8 cellular contexts compared by ENCODE assay signal in genomic region chr3:194046995-194047681, GRCh38.
DNase-seq lines count a peak whose midpoint lies in the region; ATAC-seq, FAIRE-seq and TF ChIP-seq lines count a peak whose summit lies in the region.

No MANE protein-coding gene starts in this region.

- BruUV-seq in MCF 10A (replicated peaks; lab: Mats Ljungman, UMichigan), result no TSS peak

- intact Hi-C loops in dorsolateral prefrontal cortex (cut with DNase I) (no loop called here), posterior vena cava (cut with DNase I) (no loop called here), MCF 10A (cut with micrococcal nuclease) (no loop called here)

- DNase-seq in GM12891 (ENCODE audit: insufficient read length, low spot score) (no peak), NCI-H1092 (lab: John Stamatoyannopoulos, UW) (peak; percentile 83), dorsolateral prefrontal cortex (peak in 8 of 10 donors; percentile 57 to 72 (median 68)), posterior vena cava (ENCODE audit: low spot score) (peak; percentile 86), MCF 10A (ENCODE audit: unreplicated experiment) (no peak)
- no peak for DNase-seq in CD8-positive, alpha-beta memory T cell
- DNase-seq in stimulated activated naive CD8-positive, alpha-beta T cell treated with anti-CD3 and anti-CD28 coated beads, Interleukin-15, amount 100 ng/mL, for 72 hours, result no peak

- peaks cover 11% of the 10 kb centered on the region for H3K9me3 ChIP-seq in CD8-positive, alpha-beta memory T cell (ENCODE audit: low read length)

- H3K27ac ChIP-seq in dorsolateral prefrontal cortex, result peak overlapping the region in 38 of 59 donors; percentile 4 to 76 (median 52)
- no peak overlapping the region for H3K27ac ChIP-seq in CD8-positive, alpha-beta memory T cell (ENCODE audit: low read depth, low read length)

- no peak overlapping the region for H3K27ac Mint-ChIP-seq in MCF 10A (ENCODE audit: low read depth, unreplicated experiment)
- H3K27ac Mint-ChIP-seq in CD8-positive, alpha-beta memory T cell, result no peak overlapping the region
- H3K27ac Mint-ChIP-seq in stimulated activated naive CD8-positive, alpha-beta T cell treated with anti-CD3 and anti-CD28 coated beads, Interleukin-15, amount 100 ng/mL, for 72 hours, result no peak overlapping the region

- no peaks in the 10 kb centered on the region for H3K4me1 ChIP-seq in CD8-positive, alpha-beta memory T cell (ENCODE audit: insufficient read depth, low read length)

- H3K36me3 ChIP-seq in CD8-positive, alpha-beta memory T cell (ENCODE audit: insufficient read depth, low read length), result no peaks in the 10 kb centered on the region

- POLR2A ChIA-PET in MCF 10A (lab: Yijun Ruan, JAX), result no interaction called here
- POLR2A ChIA-PET in CD8-positive, alpha-beta memory T cell (lab: Charles Lee), result interaction anchor here (0.6 kb wide), 1 partner anchor 233 kb away, joined by 7 read pairs; no protein-coding TSS in a partner anchor

- CTCF ChIA-PET in MCF 10A (lab: Yijun Ruan, JAX), result interaction anchor here (0.6 to 1.3 kb wide), 3 partner anchors 210 to 381 kb away, joined by 3 to 4 read pairs (median 4); no protein-coding TSS in a partner anchor
- CTCF ChIA-PET in CD8-positive, alpha-beta memory T cell (lab: Charles Lee), result no interaction called here

- FAIRE-seq in GM12891 (lab: Jason Lieb, UNC), result peak; percentile 74

- no peaks in the 10 kb centered on the region for H3K36me3 Mint-ChIP-seq in MCF 10A (ENCODE audit: insufficient read depth, unreplicated experiment)
- H3K36me3 Mint-ChIP-seq in CD8-positive, alpha-beta memory T cell, result peaks cover 0 to 4% (median 0%) of the 10 kb centered on the region in 3 donors

- TF ChIP-seq POLR2A in GM12891 (IDR thresholded peaks at IDR 0.05; ENCODE audit: low read depth, low read length), result no peak

- no peaks in the 10 kb centered on the region for H3K27me3 ChIP-seq in dorsolateral prefrontal cortex
- H3K27me3 ChIP-seq in CD8-positive, alpha-beta memory T cell (ENCODE audit: insufficient read depth, low read length, poor library complexity, severe bottlenecking), result no peaks in the 10 kb centered on the region

- peaks cover 12% of the 10 kb centered on the region for H3K9me3 Mint-ChIP-seq in MCF 10A (ENCODE audit: unreplicated experiment)
- H3K9me3 Mint-ChIP-seq in CD8-positive, alpha-beta memory T cell, result peaks cover 6 to 19% (median 14%) of the 10 kb centered on the region in 5 donors
- H3K9me3 Mint-ChIP-seq in stimulated activated naive CD8-positive, alpha-beta T cell treated with anti-CD3 and anti-CD28 coated beads, Interleukin-15, amount 100 ng/mL, for 72 hours, result peaks cover 12 to 14% of the 10 kb centered on the region in 2 donors

- TF ChIP-seq CTCF in dorsolateral prefrontal cortex (IDR thresholded peaks at IDR 0.05 in 54 of 56, conservative IDR thresholded peaks at IDR 0.05 in 2 of 56; ENCODE audit: low read depth in 1 of 56, partially characterized antibody in 56 of 56), result no peak
- TF ChIP-seq CTCF in MCF 10A (IDR thresholded peaks at IDR 0.05; ENCODE audit: unreplicated experiment), result no peak

- H3K4me1 Mint-ChIP-seq in MCF 10A (ENCODE audit: insufficient read depth, unreplicated experiment), result no peaks in the 10 kb centered on the region
- no peaks in the 10 kb centered on the region for H3K4me1 Mint-ChIP-seq in CD8-positive, alpha-beta memory T cell
- H3K4me1 Mint-ChIP-seq in stimulated activated naive CD8-positive, alpha-beta T cell treated with anti-CD3 and anti-CD28 coated beads, Interleukin-15, amount 100 ng/mL, for 72 hours, result no peaks in the 10 kb centered on the region

- H3K4me3 ChIP-seq in dorsolateral prefrontal cortex, result no peak overlapping the region
- no peak overlapping the region for H3K4me3 ChIP-seq in CD8-positive, alpha-beta memory T cell (ENCODE audit: low read length)

- H3K27me3 Mint-ChIP-seq in MCF 10A (ENCODE audit: insufficient read depth, unreplicated experiment), result no peaks in the 10 kb centered on the region
- peaks cover 0 to 5% of the 10 kb centered on the region in 2 donors for H3K27me3 Mint-ChIP-seq in CD8-positive, alpha-beta memory T cell
- H3K27me3 Mint-ChIP-seq in stimulated activated naive CD8-positive, alpha-beta T cell treated with anti-CD3 and anti-CD28 coated beads, Interleukin-15, amount 100 ng/mL, for 72 hours, result no peaks in the 10 kb centered on the region

- no peak for ATAC-seq in HG03442 (IDR thresholded peaks at IDR 0.05; ENCODE audit: unreplicated experiment)
- no peak for ATAC-seq in stimulated activated naive CD8-positive, alpha-beta T cell treated with anti-CD3 and anti-CD28 coated beads, Interleukin-15, amount 100 ng/mL, for 72 hours

- H3K4me3 Mint-ChIP-seq in MCF 10A (ENCODE audit: unreplicated experiment), result no peak overlapping the region
- no peak overlapping the region for H3K4me3 Mint-ChIP-seq in CD8-positive, alpha-beta memory T cell
- no peak overlapping the region for H3K4me3 Mint-ChIP-seq in stimulated activated naive CD8-positive, alpha-beta T cell treated with anti-CD3 and anti-CD28 coated beads, Interleukin-15, amount 100 ng/mL, for 72 hours

TF ChIP-seq in GM12891, 5 proteins besides CTCF, POLR2A, EP300 and RAD21:
- TF ChIP-seq TAF1 (IDR thresholded peaks at IDR 0.05; ENCODE audit: low read depth, low read length) (no peak), POU2F2 (IDR thresholded peaks at IDR 0.05; ENCODE audit: low read depth, low read length) (no peak), SPI1 (IDR thresholded peaks at IDR 0.05; ENCODE audit: low read depth, low read length) (no peak), PAX5 (IDR thresholded peaks at IDR 0.05; ENCODE audit: insufficient read depth, low read length, severe bottlenecking) (no peak), POLR2AphosphoS5 (IDR thresholded peaks at IDR 0.05; ENCODE audit: low read depth, low read length) (no peak)
TF ChIP-seq in GM12891: peak in this region for 0.

Comparison
In these comparisons a context has a peak if more than half of its experiments do, and no peak if none do; other contexts are left out.
1. DNase-seq: peak in NCI-H1092 (single experiment), dorsolateral prefrontal cortex (8 of 10) and posterior vena cava (single experiment); none in GM12891 (single experiment), MCF 10A (single experiment), CD8-positive, alpha-beta memory T cell (0 of 5) and stimulated activated naive CD8-positive, alpha-beta T cell treated with anti-CD3 and anti-CD28 coated beads, Interleukin-15, amount 100 ng/mL, for 72 hours (0 of 2).